In genomic region chr19:9912551-9913236, GRCh38 we compare ENCODE assay signal across 1 cellular context.
TF ChIP-seq lines count a peak whose summit lies in the region.

No MANE protein-coding gene starts in this region.

TF ChIP-seq in GM23338, 12 proteins besides CTCF, POLR2A, EP300 and RAD21 (continued from another document):
- TF ChIP-seq ZNF462 (CRISPR knock-in tag; IDR thresholded peaks at IDR 0.05): no peak
- no peak for TF ChIP-seq REST (IDR thresholded peaks at IDR 0.05; ENCODE audit: unreplicated experiment)
- TF ChIP-seq STAT1 (IDR thresholded peaks at IDR 0.05; ENCODE audit: unreplicated experiment): no peak
- no peak for TF ChIP-seq NANOG (IDR thresholded peaks at IDR 0.05; ENCODE audit: borderline replicate concordance)
- no peak for TF ChIP-seq ETS1 (IDR thresholded peaks at IDR 0.05)
